Comparison of ENCODE assay signal across 15 cellular contexts in the genomic region with DNA sequence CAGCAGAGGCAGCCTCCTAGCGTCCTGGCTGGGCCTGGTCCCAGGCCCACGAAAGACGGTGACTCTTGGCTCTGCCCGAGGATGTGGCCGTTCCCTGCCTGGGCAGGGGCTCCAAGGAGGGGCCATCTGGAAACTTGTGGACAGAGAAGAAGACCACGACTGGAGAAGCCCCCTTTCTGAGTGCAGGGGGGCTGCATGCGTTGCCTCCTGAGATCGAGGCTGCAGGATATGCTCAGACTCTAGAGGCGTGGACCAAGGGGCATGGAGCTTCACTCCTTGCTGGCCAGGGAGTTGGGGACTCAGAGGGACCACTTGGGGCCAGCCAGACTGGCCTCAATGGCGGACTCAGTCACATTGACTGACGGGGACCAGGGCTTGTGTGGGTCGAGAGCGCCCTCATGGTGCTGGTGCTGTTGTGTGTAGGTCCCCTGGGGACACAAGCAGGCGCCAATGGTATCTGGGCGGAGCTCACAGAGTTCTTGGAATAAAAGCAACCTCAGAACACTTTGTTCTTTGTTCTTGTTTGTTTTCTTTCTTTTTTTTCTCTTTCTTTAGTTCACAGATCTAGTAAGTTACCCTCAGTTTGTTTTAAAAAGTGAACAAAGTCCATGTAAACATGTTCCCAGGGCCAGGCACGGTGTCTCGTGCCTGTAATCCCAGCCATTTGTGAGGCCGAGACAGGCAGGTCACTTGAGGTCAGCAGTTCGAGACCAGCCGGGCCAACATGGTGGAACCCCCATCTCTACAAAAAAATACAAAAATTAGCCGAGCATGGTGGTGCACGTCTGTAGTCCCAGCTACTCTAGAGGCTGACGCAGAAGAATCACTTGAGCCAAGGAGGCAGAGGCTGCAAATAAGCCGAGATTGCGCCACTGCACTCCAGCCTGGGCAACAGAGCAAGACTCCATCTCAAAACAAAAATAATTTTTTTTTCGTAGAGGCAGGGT. TPM values are rescaled to one million over a fixed set of nuclear protein-coding genes. Genes with fewer than 3 reads are reported as not detected.
DNase-seq lines count a peak whose midpoint lies in the region; ATAC-seq and TF ChIP-seq lines count a peak whose summit lies in the region.
"Had no signal": no experiment of that assay in that cellular context is flagged by ENCODE, and none has a peak within 500 bp of the region (broad histone marks: within the 10 kb centered on the region; RNA-seq: fewer than 3 reads in every experiment).

No MANE protein-coding gene starts in this region.

- peaks cover 5 to 12% (median 7%) of the 10 kb centered on the region in 4 donors for H3K36me3 ChIP-seq in liver (ENCODE audit: control insufficient read depth in 4 of 4, insufficient read depth in 3 of 4, low read depth in 1 of 4, low read length in 3 of 4)
- H3K36me3 ChIP-seq in thoracic aorta = peaks cover 8% of the 10 kb centered on the region
- no peaks in the 10 kb centered on the region for H3K36me3 ChIP-seq in effector memory CD4-positive, alpha-beta T cell (ENCODE audit: control insufficient read depth, insufficient read depth, low read length)

- peak overlapping the region in 1 of 2 donors; percentile 52 for H3K9ac ChIP-seq in liver (ENCODE audit: low read depth in 1 of 2, low read length in 2 of 2)

- peak; percentile 26; the same call in 1 of the 2 replicates for TF ChIP-seq RAD21 in Ishikawa (IDR thresholded peaks at IDR 0.05; ENCODE audit: low read depth)
- TF ChIP-seq RAD21 in liver (IDR thresholded peaks at IDR 0.05) = peak; percentile 73 to 80

- H3K9me3 ChIP-seq in liver (ENCODE audit: control insufficient read depth in 4 of 4, low read length in 3 of 4) = no peaks in the 10 kb centered on the region
- H3K9me3 ChIP-seq in thoracic aorta = no peaks in the 10 kb centered on the region
- H3K9me3 ChIP-seq in effector memory CD4-positive, alpha-beta T cell (ENCODE audit: control insufficient read depth, low read length) = no peaks in the 10 kb centered on the region

- DNase-seq in choroid plexus epithelial cell (ENCODE audit: low read depth) (peak; percentile 80), thoracic aorta (ENCODE audit: low spot score) (no peak), MV-4-11 (lab: John Stamatoyannopoulos, UW) (no peak), SIG-M5 (lab: John Stamatoyannopoulos, UW) (no peak)
- no peak for DNase-seq in effector memory CD4-positive, alpha-beta T cell
- DNase-seq: activated T-cell treated with anti-CD3 and anti-CD28 coated beads for 4 hours; COR-L47; effector CD4-positive, alpha-beta T cell; NCI-H1436 treated with DMSO at 0.1 percent for 48 hours; NCI-H82 had no signal

- H3K27me3 ChIP-seq in liver (ENCODE audit: control insufficient read depth in 4 of 4, insufficient read depth in 4 of 4, low read length in 3 of 4) (no peaks in the 10 kb centered on the region), thoracic aorta (replicated peaks; ENCODE audit: insufficient read depth) (no peaks in the 10 kb centered on the region)
- no peaks in the 10 kb centered on the region for H3K27me3 ChIP-seq in effector memory CD4-positive, alpha-beta T cell (replicated peaks; ENCODE audit: control insufficient read depth, insufficient read depth, low read length, poor library complexity, severe bottlenecking)

- H3K4me3 ChIP-seq in choroid plexus epithelial cell (ENCODE audit: low read depth, low read length) = no peak overlapping the region
- no peak overlapping the region for H3K4me3 ChIP-seq in liver (ENCODE audit: low read depth in 1 of 3, low read length in 3 of 3)
- H3K4me3 ChIP-seq in thoracic aorta = no peak overlapping the region
- no peak overlapping the region for H3K4me3 ChIP-seq in effector memory CD4-positive, alpha-beta T cell (ENCODE audit: insufficient read depth, low read depth, low read length, poor library complexity, severe bottlenecking)

- peak overlapping the region; percentile 73 to 76 for H3K27ac ChIP-seq in liver (ENCODE audit: low read depth in 1 of 2, low read length in 2 of 2)
- H3K27ac ChIP-seq in thoracic aorta = peak overlapping the region; percentile 35 to 45
- no peak overlapping the region for H3K27ac ChIP-seq in effector memory CD4-positive, alpha-beta T cell (ENCODE audit: insufficient read depth, low read length, poor library complexity, severe bottlenecking)

- ATAC-seq in thoracic aorta (ENCODE audit: insufficient number of reproducible peaks, low FRiP score, low read depth) (peak; percentile 52), GM18861 (IDR thresholded peaks at IDR 0.05; ENCODE audit: unreplicated experiment) (no peak)
- ATAC-seq: activated CD4-positive, CD25-positive, alpha-beta regulatory T cell treated with anti-CD3 and anti-CD28 coated beads, Interleukin-2, amount 50 U/mL, for 24 hours; stimulated activated memory B cell treated with anti-CD40 and anti-IgM and Interleukin-4, amounts not matched to agents 10 μg/mL and 1 μg/mL and 100 μg/mL, for 72 hours had no signal

- TF ChIP-seq EP300 in Ishikawa (IDR thresholded peaks at IDR 0.05; ENCODE audit: borderline replicate concordance) = no peak

- TF ChIP-seq CTCF in choroid plexus epithelial cell (conservative IDR thresholded peaks at IDR 0.05; ENCODE audit: low read depth, low read length) (peak; percentile 27), liver (IDR thresholded peaks at IDR 0.05; ENCODE audit: low read depth, low read length, missing input control) (peak; percentile 30), thoracic aorta (IDR thresholded peaks at IDR 0.05) (no peak)

- H3K4me1 ChIP-seq in liver (ENCODE audit: control insufficient read depth in 4 of 4, insufficient read depth in 4 of 4, low read length in 3 of 4) (peaks cover 10 to 30% (median 14%) of the 10 kb centered on the region in 4 donors), thoracic aorta (ENCODE audit: control insufficient read depth in 1 of 2, low read depth in 2 of 2) (peaks cover 0 to 5% of the 10 kb centered on the region in 2 donors)
- H3K4me1 ChIP-seq in effector memory CD4-positive, alpha-beta T cell (ENCODE audit: control insufficient read depth, insufficient read depth, low read length, poor library complexity, severe bottlenecking) = peaks cover 4% of the 10 kb centered on the region

- WGBS in liver = 56% methylated on average over 26 of the region's 26 CpGs

TF ChIP-seq in Ishikawa, 13 proteins besides CTCF, POLR2A, EP300 and RAD21 (continues in another document):
- TF ChIP-seq NFIC (IDR thresholded peaks at IDR 0.05) = no peak
- TF ChIP-seq, protein P1, sequence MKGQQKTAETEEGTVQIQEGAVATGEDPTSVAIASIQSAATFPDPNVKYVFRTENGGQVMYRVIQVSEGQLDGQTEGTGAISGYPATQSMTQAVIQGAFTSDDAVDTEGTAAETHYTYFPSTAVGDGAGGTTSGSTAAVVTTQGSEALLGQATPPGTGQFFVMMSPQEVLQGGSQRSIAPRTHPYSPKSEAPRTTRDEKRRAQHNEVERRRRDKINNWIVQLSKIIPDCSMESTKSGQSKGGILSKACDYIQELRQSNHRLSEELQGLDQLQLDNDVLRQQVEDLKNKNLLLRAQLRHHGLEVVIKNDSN (IDR thresholded peaks at IDR 0.05) = no peak
- TF ChIP-seq, protein P2, sequence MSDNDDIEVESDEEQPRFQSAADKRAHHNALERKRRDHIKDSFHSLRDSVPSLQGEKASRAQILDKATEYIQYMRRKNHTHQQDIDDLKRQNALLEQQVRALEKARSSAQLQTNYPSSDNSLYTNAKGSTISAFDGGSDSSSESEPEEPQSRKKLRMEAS (IDR thresholded peaks at IDR 0.05) = no peak
- no peak for TF ChIP-seq ZBTB7A (IDR thresholded peaks at IDR 0.05; ENCODE audit: low read depth)
- no peak for TF ChIP-seq TCF12 (IDR thresholded peaks at IDR 0.05; ENCODE audit: low read depth)

TF ChIP-seq in liver, 16 proteins besides CTCF, POLR2A, EP300 and RAD21 (continues in another document):
- TF ChIP-seq, protein P3, sequence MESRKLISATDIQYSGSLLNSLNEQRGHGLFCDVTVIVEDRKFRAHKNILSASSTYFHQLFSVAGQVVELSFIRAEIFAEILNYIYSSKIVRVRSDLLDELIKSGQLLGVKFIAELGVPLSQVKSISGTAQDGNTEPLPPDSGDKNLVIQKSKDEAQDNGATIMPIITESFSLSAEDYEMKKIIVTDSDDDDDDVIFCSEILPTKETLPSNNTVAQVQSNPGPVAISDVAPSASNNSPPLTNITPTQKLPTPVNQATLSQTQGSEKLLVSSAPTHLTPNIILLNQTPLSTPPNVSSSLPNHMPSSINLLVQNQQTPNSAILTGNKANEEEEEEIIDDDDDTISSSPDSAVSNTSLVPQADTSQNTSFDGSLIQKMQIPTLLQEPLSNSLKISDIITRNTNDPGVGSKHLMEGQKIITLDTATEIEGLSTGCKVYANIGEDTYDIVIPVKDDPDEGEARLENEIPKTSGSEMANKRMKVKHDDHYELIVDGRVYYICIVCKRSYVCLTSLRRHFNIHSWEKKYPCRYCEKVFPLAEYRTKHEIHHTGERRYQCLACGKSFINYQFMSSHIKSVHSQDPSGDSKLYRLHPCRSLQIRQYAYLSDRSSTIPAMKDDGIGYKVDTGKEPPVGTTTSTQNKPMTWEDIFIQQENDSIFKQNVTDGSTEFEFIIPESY (IDR thresholded peaks at IDR 0.05) = peak; percentile 89
- no peak for TF ChIP-seq NR2F2 (IDR thresholded peaks at IDR 0.05)
- TF ChIP-seq HNF4G (IDR thresholded peaks at IDR 0.05) = peak; percentile 78
- TF ChIP-seq TAF1 (conservative IDR thresholded peaks at IDR 0.05) = no peak
- peak; percentile 99 for TF ChIP-seq SP1 (IDR thresholded peaks at IDR 0.05)
- TF ChIP-seq, protein P2 (IDR thresholded peaks at IDR 0.05) = peak; percentile 86
- peak; percentile 99 for TF ChIP-seq RXRA (IDR thresholded peaks at IDR 0.05)
- TF ChIP-seq FOXA2 (IDR thresholded peaks at IDR 0.05) = peak; percentile 95

RNA-seq across cellular contexts. Expression of a gene that starts 10.2 kb away (rescaled TPM):
- total RNA-seq in liver (100 to 1,000 TPM in 1 of 2 donors, under 1 TPM in 1; 0.65 to 144 TPM), thoracic aorta (10 to 100 TPM; 29.9 to 99.1 TPM)
- 100 to 1,000 TPM in 1 of 2 donors, 10 to 100 TPM in 1; 25.2 to 118 TPM for polyA plus RNA-seq in liver

RNA-seq across cellular contexts. Expression of a gene that starts 16.0 kb away (rescaled TPM):
- total RNA-seq in liver (10 to 100 TPM; 31.9 to 91.2 TPM), thoracic aorta (10 to 100 TPM; 53.4 to 69.3 TPM)
- polyA plus RNA-seq in liver = 10 to 100 TPM; 27.3 to 58.1 TPM

RNA-seq across cellular contexts. Expression of a gene that starts 31.1 kb away (rescaled TPM):
- 1 to 10 TPM; 3.3 to 4.5 TPM for total RNA-seq in liver
- polyA plus RNA-seq in liver = 1 to 10 TPM in 1 of 2 donors, under 1 TPM in 1; 0.44 to 3.6 TPM
- 10 to 100 TPM; 10.0 to 13.0 TPM for total RNA-seq in thoracic aorta

RNA-seq across cellular contexts. Expression of a gene that starts 39.0 kb away (rescaled TPM):
- total RNA-seq in liver = 10 to 100 TPM; 78.6 to 89.5 TPM
- 10 to 100 TPM; 21.6 to 39.1 TPM for polyA plus RNA-seq in liver
- 100 to 1,000 TPM; 165 to 294 TPM for total RNA-seq in thoracic aorta

RNA-seq across cellular contexts. Expression of a gene that starts 52.8 kb away (rescaled TPM):
- total RNA-seq in liver (100 to 1,000 TPM in 1 of 2 donors, 10 to 100 TPM in 1; 74.7 to 205 TPM), thoracic aorta (100 to 1,000 TPM; 146 to 179 TPM)
- polyA plus RNA-seq in liver = 100 to 1,000 TPM; 324 to 467 TPM
